ENCODE assay signal across 8 cellular contexts in genomic region chr6:83708970-83709747, GRCh38. TPM values are rescaled to one million over a fixed set of nuclear protein-coding genes. Genes with fewer than 3 reads are reported as not detected.
DNase-seq lines count a peak whose midpoint lies in the region; ATAC-seq and TF ChIP-seq lines count a peak whose summit lies in the region.

A gene with protein sequence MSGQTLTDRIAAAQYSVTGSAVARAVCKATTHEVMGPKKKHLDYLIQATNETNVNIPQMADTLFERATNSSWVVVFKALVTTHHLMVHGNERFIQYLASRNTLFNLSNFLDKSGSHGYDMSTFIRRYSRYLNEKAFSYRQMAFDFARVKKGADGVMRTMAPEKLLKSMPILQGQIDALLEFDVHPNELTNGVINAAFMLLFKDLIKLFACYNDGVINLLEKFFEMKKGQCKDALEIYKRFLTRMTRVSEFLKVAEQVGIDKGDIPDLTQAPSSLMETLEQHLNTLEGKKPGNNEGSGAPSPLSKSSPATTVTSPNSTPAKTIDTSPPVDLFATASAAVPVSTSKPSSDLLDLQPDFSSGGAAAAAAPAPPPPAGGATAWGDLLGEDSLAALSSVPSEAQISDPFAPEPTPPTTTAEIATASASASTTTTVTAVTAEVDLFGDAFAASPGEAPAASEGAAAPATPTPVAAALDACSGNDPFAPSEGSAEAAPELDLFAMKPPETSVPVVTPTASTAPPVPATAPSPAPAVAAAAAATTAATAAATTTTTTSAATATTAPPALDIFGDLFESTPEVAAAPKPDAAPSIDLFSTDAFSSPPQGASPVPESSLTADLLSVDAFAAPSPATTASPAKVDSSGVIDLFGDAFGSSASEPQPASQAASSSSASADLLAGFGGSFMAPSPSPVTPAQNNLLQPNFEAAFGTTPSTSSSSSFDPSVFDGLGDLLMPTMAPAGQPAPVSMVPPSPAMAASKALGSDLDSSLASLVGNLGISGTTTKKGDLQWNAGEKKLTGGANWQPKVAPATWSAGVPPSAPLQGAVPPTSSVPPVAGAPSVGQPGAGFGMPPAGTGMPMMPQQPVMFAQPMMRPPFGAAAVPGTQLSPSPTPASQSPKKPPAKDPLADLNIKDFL (minus strand): TSS chr6:83709101. CDS start chr6:83707927, 1,174 bp downstream.

- peaks cover 0 to 20% (median 0%) of the 10 kb centered on the region in 4 donors for H3K9me3 ChIP-seq in stomach

- peaks cover 0 to 24% (median 19%) of the 10 kb centered on the region in 4 donors for H3K4me1 ChIP-seq in stomach

- no peak for ATAC-seq in GM21737 (IDR thresholded peaks at IDR 0.05; ENCODE audit: unreplicated experiment)

- no peak for TF ChIP-seq CTCF in brain microvascular endothelial cell (IDR thresholded peaks at IDR 0.05; ENCODE audit: low read depth, low read length, missing control alignments)
- no peak for TF ChIP-seq CTCF in stomach (IDR thresholded peaks at IDR 0.05)

- 2 to 4% (median 3%) methylated on average over 25 to 82 of the region's 83 CpGs for WGBS in stomach, 5 donors

- H3K36me3 ChIP-seq in brain microvascular endothelial cell (replicated peaks) (no peaks in the 10 kb centered on the region), stomach (no peaks in the 10 kb centered on the region)

- in situ Hi-C loops in brain microvascular endothelial cell (cut with HindIII; ENCODE audit: low pct_ligation_motif_present, low sequenced_read_pairs), result no loop called here

- DNase-seq in DMS 273 (lab: John Stamatoyannopoulos, UW; ENCODE audit: unreplicated experiment), result peak; percentile 70
- DNase-seq in DMS 273 treated with DMSO at 0.1 percent for 48 hours (lab: John Stamatoyannopoulos, UW), result no peak
- peak; percentile 43 for DNase-seq in NCI-H2107 (lab: John Stamatoyannopoulos, UW)
- no peak for DNase-seq in brain microvascular endothelial cell
- peak; percentile 5 for DNase-seq in iris pigment epithelial cell (ENCODE audit: low read depth)
- DNase-seq in stomach, result no peak
- no peak for DNase-seq in SW480 (ENCODE audit: low spot score)

- H3K27ac ChIP-seq in brain microvascular endothelial cell, result no peak within 1 kb of the TSS
- H3K27ac ChIP-seq in stomach, result peak within 1 kb of the TSS in 1 of 5 donors; percentile 42

- TF ChIP-seq POLR2A in stomach (IDR thresholded peaks at IDR 0.05), result no peak

- peaks cover 36% of the 10 kb centered on the region for H3K27me3 ChIP-seq in brain microvascular endothelial cell (replicated peaks)
- H3K27me3 ChIP-seq in stomach, result peaks cover 15 to 57% (median 36%) of the 10 kb centered on the region in 3 donors

- H3K4me3 ChIP-seq in brain microvascular endothelial cell (ENCODE audit: low read depth, low read length), result peak within 1 kb of the TSS; percentile 50
- peak within 1 kb of the TSS; percentile 48 to 61 (median 56) for H3K4me3 ChIP-seq in stomach

- no peak for TF ChIP-seq EP300 in stomach (IDR thresholded peaks at IDR 0.05)

- intact Hi-C loops in stomach (cut with DNase I; ENCODE audit: low total_unique reads), result no loop called here

RNA-seq across cellular contexts. Expression of the gene that starts here (rescaled TPM):
- total RNA-seq in stomach, result 1 to 10 TPM in 1 of 5 donors, not detected in 4; 3.5 TPM
- under 1 TPM; 0.12 to 0.68 (median 0.15) TPM for polyA plus RNA-seq in stomach

Comparison
In these comparisons a context has a peak if more than half of its experiments do, and no peak if none do; other contexts are left out.
1. DNase-seq: peak in DMS 273 (single experiment), NCI-H2107 (single experiment) and iris pigment epithelial cell (single experiment); none in DMS 273 treated with DMSO at 0.1 percent for 48 hours (single experiment), brain microvascular endothelial cell (single experiment), stomach (single experiment) and SW480 (single experiment).